ENCODE assay signal across 8 cellular contexts in genomic region chr2:54570925-54571694, GRCh38.
DNase-seq lines count a peak whose midpoint lies in the region; ATAC-seq and TF ChIP-seq lines count a peak whose summit lies in the region.

No MANE protein-coding gene starts in this region.

- DNase-seq in GF-D8 (lab: John Stamatoyannopoulos, UW): peak; percentile 95
- peak; percentile 81 for DNase-seq in HS-27A (ENCODE audit: low read depth)
- DNase-seq in T-helper 17 cell: peak; percentile 26 to 53 (median 30)
- no peak for DNase-seq in breast epithelium (ENCODE audit: low spot score in 2 of 2)
- DNase-seq in lung microvascular endothelial cell (ENCODE audit: low read depth in 2 of 2): peak; percentile 78 to 93
- DNase-seq in neuronal stem cell (ENCODE audit: low spot score): no peak

- H3K23ac ChIP-seq in neuronal stem cell (ENCODE audit: low read depth, low read length, poor library complexity): no peak overlapping the region

- no CpG with 5 or more reads among the region's 10 CpGs for WGBS in neuronal stem cell (ENCODE audit: extremely low coverage in 2 of 2, insufficient read length in 2 of 2, insufficient replicate concordance in 1 of 2), 2 donors

- no peak overlapping the region for H2BK5ac ChIP-seq in neuronal stem cell (ENCODE audit: low read length)

- H2AFZ ChIP-seq in neuronal stem cell (ENCODE audit: low read length): no peak overlapping the region

- TF ChIP-seq POLR2A in breast epithelium (IDR thresholded peaks at IDR 0.05): no peak

- no peak overlapping the region for H4K8ac ChIP-seq in neuronal stem cell (ENCODE audit: low read depth, low read length)

- H3K27me3 Mint-ChIP-seq in T-helper 17 cell: no peaks in the 10 kb centered on the region

- peak overlapping the region; percentile 90 for H3K4me3 Mint-ChIP-seq in T-helper 17 cell

- H3K4me3 ChIP-seq in breast epithelium (no peak overlapping the region), stomach smooth muscle (ENCODE audit: low read length in 2 of 2) (peak overlapping the region in 1 of 2 donors; percentile 29), neuronal stem cell (ENCODE audit: low read length in 2 of 2) (no peak overlapping the region)

- H2BK12ac ChIP-seq in neuronal stem cell (ENCODE audit: low read length): no peak overlapping the region

- H2BK15ac ChIP-seq in neuronal stem cell (ENCODE audit: low read length): no peak overlapping the region

- peaks cover 5% of the 10 kb centered on the region for H3K79me1 ChIP-seq in neuronal stem cell (ENCODE audit: low read depth, low read length)

- no peaks in the 10 kb centered on the region for H3K36me3 ChIP-seq in breast epithelium
- H3K36me3 ChIP-seq in stomach smooth muscle (ENCODE audit: control insufficient read depth in 2 of 2, insufficient read depth in 2 of 2, low read length in 2 of 2): no peaks in the 10 kb centered on the region
- H3K36me3 ChIP-seq in neuronal stem cell (replicated peaks in 1 of 2; ENCODE audit: control insufficient read depth in 2 of 2, insufficient read depth in 2 of 2, low read length in 2 of 2): peaks cover 0 to 8% of the 10 kb centered on the region in 2 donors

- H3K4me2 ChIP-seq in neuronal stem cell (ENCODE audit: insufficient read depth, low read length, poor library complexity, severe bottlenecking): no peak overlapping the region

- no peak overlapping the region for H3K18ac ChIP-seq in neuronal stem cell (ENCODE audit: low read length)

- H3K4me1 Mint-ChIP-seq in T-helper 17 cell: peaks cover 73% of the 10 kb centered on the region

- no peak overlapping the region for H2AK5ac ChIP-seq in neuronal stem cell (ENCODE audit: low read depth, low read length)

- intact Hi-C loops in breast epithelium (cut with DNase I; ENCODE audit: low total_unique reads): no loop called here

- no peak overlapping the region for H4K91ac ChIP-seq in neuronal stem cell (ENCODE audit: low read depth, low read length, poor library complexity)

- no peak overlapping the region for H2BK120ac ChIP-seq in neuronal stem cell (ENCODE audit: low read depth, low read length)

- H3K4me1 ChIP-seq in breast epithelium (peaks cover 15% of the 10 kb centered on the region in 2 donors), stomach smooth muscle (ENCODE audit: control insufficient read depth, insufficient read depth, low read length) (peaks cover 45% of the 10 kb centered on the region), neuronal stem cell (ENCODE audit: control insufficient read depth in 2 of 2, insufficient read depth in 1 of 2, low read depth in 1 of 2, low read length in 2 of 2) (peaks cover 5 to 23% of the 10 kb centered on the region in 2 donors)

- no peaks in the 10 kb centered on the region for H3K27me3 ChIP-seq in breast epithelium
- no peaks in the 10 kb centered on the region for H3K27me3 ChIP-seq in stomach smooth muscle (ENCODE audit: control insufficient read depth in 1 of 2, insufficient read depth in 2 of 2, low read length in 2 of 2)
- no peaks in the 10 kb centered on the region for H3K27me3 ChIP-seq in neuronal stem cell (ENCODE audit: control insufficient read depth in 3 of 3, insufficient read depth in 3 of 3, low read depth in 1 of 3, low read length in 3 of 3)

- H3K9ac ChIP-seq in stomach smooth muscle (ENCODE audit: low read length in 2 of 2) (no peak overlapping the region), neuronal stem cell (ENCODE audit: low read depth, low read length, poor library complexity) (no peak overlapping the region)

- H3K4ac ChIP-seq in neuronal stem cell (ENCODE audit: low read length): no peak overlapping the region

- peaks cover 2% of the 10 kb centered on the region for H3K36me3 Mint-ChIP-seq in T-helper 17 cell (ENCODE audit: low read depth)

- peak overlapping the region; percentile 99 for H3K27ac Mint-ChIP-seq in T-helper 17 cell

- TF ChIP-seq CTCF in breast epithelium (IDR thresholded peaks at IDR 0.05): no peak

- H3K14ac ChIP-seq in neuronal stem cell (ENCODE audit: low read length): no peak overlapping the region

- peak overlapping the region; percentile 78 to 88 for H3K27ac ChIP-seq in breast epithelium
- H3K27ac ChIP-seq in stomach smooth muscle (ENCODE audit: low read length): peak overlapping the region; percentile 24
- no peak overlapping the region for H3K27ac ChIP-seq in neuronal stem cell (replicated peaks; ENCODE audit: low read length)

- peak; percentile 47 for ATAC-seq in GM21447 (IDR thresholded peaks at IDR 0.05; ENCODE audit: unreplicated experiment)
- peak; percentile 12 for ATAC-seq in T-helper 17 cell

- H3K9me3 ChIP-seq in T-helper 17 cell (ENCODE audit: control insufficient read depth, low read length, poor library complexity, severe bottlenecking) (no peaks in the 10 kb centered on the region), breast epithelium (no peaks in the 10 kb centered on the region), stomach smooth muscle (ENCODE audit: control insufficient read depth in 2 of 2, low read length in 2 of 2) (no peaks in the 10 kb centered on the region), neuronal stem cell (replicated peaks in 1 of 2; ENCODE audit: control insufficient read depth in 2 of 2, insufficient read depth in 1 of 2, low read depth in 1 of 2, low read length in 2 of 2) (peaks cover 0 to 10% of the 10 kb centered on the region in 2 donors)

Comparison
In these comparisons a context has a peak if more than half of its experiments do, and no peak if none do; other contexts are left out.
1. DNase-seq: peak in GF-D8 (single experiment), HS-27A (single experiment), T-helper 17 cell (3 of 3) and lung microvascular endothelial cell (2 of 2); none in breast epithelium (0 of 2) and neuronal stem cell (single experiment).